ENCODE assay signal across 1 cellular context in genomic region chr19:5905072-5905778, GRCh38.
TF ChIP-seq lines count a peak whose summit lies in the region.

No MANE protein-coding gene starts in this region.

TF ChIP-seq in A549, 52 proteins besides CTCF, POLR2A, EP300 and RAD21 (continued from another document):
- TF ChIP-seq, protein P1, sequence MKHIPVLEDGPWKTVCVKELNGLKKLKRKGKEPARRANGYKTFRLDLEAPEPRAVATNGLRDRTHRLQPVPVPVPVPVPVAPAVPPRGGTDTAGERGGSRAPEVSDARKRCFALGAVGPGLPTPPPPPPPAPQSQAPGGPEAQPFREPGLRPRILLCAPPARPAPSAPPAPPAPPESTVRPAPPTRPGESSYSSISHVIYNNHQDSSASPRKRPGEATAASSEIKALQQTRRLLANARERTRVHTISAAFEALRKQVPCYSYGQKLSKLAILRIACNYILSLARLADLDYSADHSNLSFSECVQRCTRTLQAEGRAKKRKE (CRISPR knock-in tag; IDR thresholded peaks at IDR 0.05; ENCODE audit: low read depth): no peak
- TF ChIP-seq CEBPB (IDR thresholded peaks at IDR 0.05) (no peak), KDM5A (IDR thresholded peaks at IDR 0.05) (no peak)
- TF ChIP-seq, protein P2, sequence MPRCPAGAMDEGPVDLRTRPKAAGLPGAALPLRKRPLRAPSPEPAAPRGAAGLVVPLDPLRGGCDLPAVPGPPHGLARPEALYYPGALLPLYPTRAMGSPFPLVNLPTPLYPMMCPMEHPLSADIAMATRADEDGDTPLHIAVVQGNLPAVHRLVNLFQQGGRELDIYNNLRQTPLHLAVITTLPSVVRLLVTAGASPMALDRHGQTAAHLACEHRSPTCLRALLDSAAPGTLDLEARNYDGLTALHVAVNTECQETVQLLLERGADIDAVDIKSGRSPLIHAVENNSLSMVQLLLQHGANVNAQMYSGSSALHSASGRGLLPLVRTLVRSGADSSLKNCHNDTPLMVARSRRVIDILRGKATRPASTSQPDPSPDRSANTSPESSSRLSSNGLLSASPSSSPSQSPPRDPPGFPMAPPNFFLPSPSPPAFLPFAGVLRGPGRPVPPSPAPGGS (IDR thresholded peaks at IDR 0.05): no peak
